Comparison of ENCODE assay signal across 9 cellular contexts in genomic region chr17:40561294-40561870, GRCh38. TPM values are rescaled to one million over a fixed set of nuclear protein-coding genes. Genes with fewer than 3 reads are reported as not detected.
A peak's percentile ranks its signal among the peaks of the same experiment; 100 is the strongest.
DNase-seq lines count a peak whose midpoint lies in the region; ATAC-seq, FAIRE-seq and TF ChIP-seq lines count a peak whose summit lies in the region.
"Had no signal": no experiment of that assay in that cellular context is flagged by ENCODE, and none has a peak within 500 bp of the region (broad histone marks: within the 10 kb centered on the region; RNA-seq: fewer than 3 reads in every experiment).

No MANE protein-coding gene starts in this region.

- H3K4me3 Mint-ChIP-seq in CD4-positive, CD25-positive, alpha-beta regulatory T cell, result peak overlapping the region; percentile 91 to 95 (median 94)

- no peak for TF ChIP-seq RAD21 in K562 (CRISPR knock-in tag; conservative IDR thresholded peaks at IDR 0.05 in 1 of 2, IDR thresholded peaks at IDR 0.05 in 1 of 2)

- H3K36me3 Mint-ChIP-seq in CD4-positive, CD25-positive, alpha-beta regulatory T cell, result peaks cover 69% of the 10 kb centered on the region

- no TSS peak for BruUV-seq in K562 (replicated peaks; lab: Mats Ljungman, UMichigan)

- no peaks in the 10 kb centered on the region for H3K9me3 ChIP-seq in CD4-positive, CD25-positive, alpha-beta regulatory T cell (ENCODE audit: control insufficient read depth in 2 of 2, low read length in 2 of 2)
- H3K9me3 ChIP-seq in K562 (replicated peaks; ENCODE audit: control insufficient read depth, insufficient read depth, low read depth, low read length), result no peaks in the 10 kb centered on the region

- peaks cover 44% of the 10 kb centered on the region for H3K36me3 ChIP-seq in CD4-positive, CD25-positive, alpha-beta regulatory T cell (ENCODE audit: control insufficient read depth, insufficient read depth, low read length)
- H3K36me3 ChIP-seq in K562 (ENCODE audit: control insufficient read depth, insufficient read depth, low read length), result no peaks in the 10 kb centered on the region

- peak overlapping the region; percentile 94 to 100 (median 97) for H3K27ac Mint-ChIP-seq in CD4-positive, CD25-positive, alpha-beta regulatory T cell

- TF ChIP-seq CTCF in K562 (IDR thresholded peaks at IDR 0.05 in 2 of 3, conservative IDR thresholded peaks at IDR 0.05 in 1 of 3; ENCODE audit: insufficient read depth in 2 of 3, low read depth in 1 of 3, low read length in 3 of 3), result no peak

- POLR2A ChIA-PET in K562 (lab: Yijun Ruan, JAX), result interaction anchor here (0.6 to 1.2 kb wide), 4 partner anchors 17 to 1719 kb away, joined by 3 to 4 read pairs (median 4); no protein-coding TSS in a partner anchor

- no peaks in the 10 kb centered on the region for H3K27me3 Mint-ChIP-seq in CD4-positive, CD25-positive, alpha-beta regulatory T cell

- intact Hi-C loops in K562 (cut with micrococcal nuclease), result loop anchor here (2.0 kb wide), 1 partner anchor 25 kb away; no protein-coding TSS in a partner anchor

- no peaks in the 10 kb centered on the region for H3K79me2 ChIP-seq in K562 (ENCODE audit: control insufficient read depth, insufficient read depth, low read length)

- ATAC-seq in CD4-positive, CD25-positive, alpha-beta regulatory T cell (ENCODE audit: low read depth in 2 of 2), result no peak
- ATAC-seq in GM19397 (IDR thresholded peaks at IDR 0.05; ENCODE audit: unreplicated experiment), result peak; percentile 16
- ATAC-seq in HG03175 (IDR thresholded peaks at IDR 0.05; ENCODE audit: unreplicated experiment), result peak; percentile 21
- no peak for ATAC-seq in K562

- H3K4me3 ChIP-seq in CD4-positive, CD25-positive, alpha-beta regulatory T cell (ENCODE audit: low read depth, low read length), result peak overlapping the region; percentile 98
- peak overlapping the region; percentile 26; the same call in 1 of the 2 replicates for H3K4me3 ChIP-seq in K562

- peak overlapping the region; percentile 95 for H3K27ac ChIP-seq in CD4-positive, CD25-positive, alpha-beta regulatory T cell (ENCODE audit: insufficient read depth, low read length, poor library complexity, severe bottlenecking)
- peak overlapping the region; percentile 30; the same call in 2 of the 3 replicates for H3K27ac ChIP-seq in K562 (ENCODE audit: extremely low read depth, low read depth, low read length)
- H3K27ac ChIP-seq in substantia nigra (ENCODE audit: low read depth, low read length, poor library complexity, severe bottlenecking), result no peak overlapping the region

- 25% methylated on average over 3 of the region's 3 CpGs for WGBS in K562 (ENCODE audit: insufficient coverage, low coverage, missing lambda C conversion rate)

- H3K4me1 Mint-ChIP-seq in CD4-positive, CD25-positive, alpha-beta regulatory T cell, result peaks cover 0 to 89% (median 43%) of the 10 kb centered on the region in 4 donors

- H2AFZ ChIP-seq in K562 (ENCODE audit: low read depth, low read length), result peak overlapping the region; percentile 77

- FAIRE-seq in K562 (lab: Jason Lieb, UNC), result no peak

- CTCF ChIA-PET in K562 (lab: Yijun Ruan, JAX; ENCODE audit: low intra/inter-chr PET ratio), result interaction anchor here (0.7 to 2.3 kb wide), 5 partner anchors 118 to 203 kb away, joined by 3 to 26 read pairs (median 5); partner anchors contain the start of gene IGFBP4

- H4K20me1 ChIP-seq in K562 (replicated peaks; ENCODE audit: control insufficient read depth, insufficient read depth, low read length), result no peaks in the 10 kb centered on the region

- H3K27me3 ChIP-seq in CD4-positive, CD25-positive, alpha-beta regulatory T cell (ENCODE audit: control insufficient read depth, insufficient read depth, low read length), result no peaks in the 10 kb centered on the region
- peaks cover 5 to 16% of the 10 kb centered on the region in 2 experiments; a peak in 2 of 5 replicates for H3K27me3 ChIP-seq in K562 (ENCODE audit: control insufficient read depth in 2 of 2, insufficient read depth in 2 of 2, low read length in 2 of 2)

- H3K9me1 ChIP-seq in K562 (ENCODE audit: control insufficient read depth, insufficient read depth, low read length), result no peaks in the 10 kb centered on the region

- in situ Hi-C loops in K562 (cut with MboI), result no loop called here

- peaks cover 0 to 2% (median 0%) of the 10 kb centered on the region in 7 donors for H3K9me3 Mint-ChIP-seq in CD4-positive, CD25-positive, alpha-beta regulatory T cell

- DNase-seq in CD4-positive, CD25-positive, alpha-beta regulatory T cell, result no peak
- no peak for DNase-seq in K562 (ENCODE audit: extremely low read depth in 1 of 4, low spot score in 3 of 4)
- no peak for DNase-seq in stimulated activated CD4-positive, alpha-beta T cell treated with anti-CD3 and anti-CD28 coated beads, Interleukin-2, amount 100 ng/mL, for 24 hours
- DNase-seq in dedifferentiated amniotic fluid mesenchymal stem cell (ENCODE audit: extremely low spot score), result no peak
- DNase-seq in substantia nigra (lab: John Stamatoyannopoulos, UW), result no peak
- no peak for DNase-seq in epidermal melanocyte (ENCODE audit: insufficient read length, low spot score)

- TF ChIP-seq EP300 in K562 (IDR thresholded peaks at IDR 0.05; ENCODE audit: low read length), result no peak

- H3K9ac ChIP-seq in K562 (ENCODE audit: insufficient read depth in 1 of 2, low read depth in 2 of 2, low read length in 2 of 2), result peak overlapping the region in 1 of 2 experiments; percentile 88; a peak in 1 of 4 replicates

- TF ChIP-seq POLR2A in K562 (conservative IDR thresholded peaks at IDR 0.05), result no peak

- H3K4me2 ChIP-seq in K562 (ENCODE audit: insufficient read depth, low read length), result peak overlapping the region; percentile 75

- peaks cover 88% of the 10 kb centered on the region for H3K4me1 ChIP-seq in CD4-positive, CD25-positive, alpha-beta regulatory T cell (ENCODE audit: control insufficient read depth, insufficient read depth, low read length, poor library complexity, severe bottlenecking)
- peaks cover 33 to 37% of the 10 kb centered on the region in 2 experiments for H3K4me1 ChIP-seq in K562 (replicated peaks in 1 of 2; ENCODE audit: control insufficient read depth in 2 of 2, insufficient read depth in 2 of 2, low read length in 2 of 2)

TF ChIP-seq in K562, 482 proteins besides CTCF, POLR2A, EP300 and RAD21:
- TF ChIP-seq RBM14 (IDR thresholded peaks at IDR 0.05; ENCODE audit: borderline replicate concordance, insufficient read depth, low read depth, low read length), result no peak
- TF ChIP-seq ZNF431 (CRISPR knock-in tag; IDR thresholded peaks at IDR 0.05), result no peak
- no peak for TF ChIP-seq CBX1 (IDR thresholded peaks at IDR 0.05; ENCODE audit: low read depth)
- no peak for TF ChIP-seq HBP1 (CRISPR knock-in tag; IDR thresholded peaks at IDR 0.05)
- no peak for TF ChIP-seq TEAD2 (tag; IDR thresholded peaks at IDR 0.05)

RNA-seq across cellular contexts. Expression of gene CCR7, which starts 3.9 kb away (rescaled TPM):
- 192 TPM for total RNA-seq in CD4-positive, CD25-positive, alpha-beta regulatory T cell
- 100 to 1,000 TPM; 351 to 828 (median 609) TPM for polyA plus RNA-seq in CD4-positive, CD25-positive, alpha-beta regulatory T cell
- 0.62 and 2.8 TPM in 2 replicates for total RNA-seq in K562 (2011; cell fraction: chromatin; rRNA removed; ENCODE audit: low replicate concordance)
- total RNA-seq in K562 (2011; cell fraction: nucleolus; rRNA removed), result 1.6 and 2.2 TPM in 2 replicates
- 1.1 and 1.2 TPM in 2 replicates for total RNA-seq in K562 (2011; cell fraction: nucleoplasm; rRNA removed)
- total RNA-seq in K562 (2014; rRNA removed) (0.14 and 0.33 TPM in 2 replicates), K562 (2014; rRNA removed; fragmentation: Illumina TruSeq; extraction: Trizol) (0.13 and 0.22 TPM in 2 replicates), K562 (2015; rRNA removed; fragmentation: Illumina TruSeq; extraction: Trizol) (0.30 and 0.51 TPM in 2 replicates), K562 (2021) (1.1 and 1.3 TPM in 2 replicates)
- polyA plus RNA-seq in K562 (2011; rRNA removed) (0.46 and 1.4 TPM in 2 replicates), K562 (2014; fragmentation: Illumina TruSeq; extraction: Trizol) (0.48 and 0.73 TPM in 2 replicates), K562 (2014; fragmentation: Nextera tagmentation; extraction: Ambion mirVana) (1 to 10 TPM in 1 of 2 experiments, under 1 TPM in 1; 0.58 to 1.0 TPM), K562 (2014; rRNA removed) (0.32 and 0.56 TPM in 2 replicates)
- polyA plus RNA-seq in K562 (2011; cell fraction: cytosol; rRNA removed), result 0.83 and 6.2 TPM in 2 replicates
- 0.28 and 2.5 TPM in 2 replicates for polyA plus RNA-seq in K562 (2011; cell fraction: nucleus; rRNA removed)
- 0.48 and 2.1 TPM in 2 replicates for polyA plus RNA-seq in K562 (2012)
- polyA minus RNA-seq in K562 (2011; rRNA and poly(A)+ RNA removed), result 1.1 and 4.7 TPM in 2 replicates
- polyA minus RNA-seq in K562 (2011; cell fraction: cytosol; rRNA and poly(A)+ RNA removed), result 1.3 TPM in 1 of 2 replicates, not detected in the other
- 0.67 and 1.5 TPM in 2 replicates for polyA minus RNA-seq in K562 (2011; cell fraction: nucleus; rRNA and poly(A)+ RNA removed)
- total RNA-seq: LHCN-M2 had no signal

RNA-seq across cellular contexts. Expression of gene TNS4, which starts 60.0 kb away (rescaled TPM):
- 1.1 TPM for total RNA-seq in CD4-positive, CD25-positive, alpha-beta regulatory T cell
- polyA plus RNA-seq in CD4-positive, CD25-positive, alpha-beta regulatory T cell, result under 1 TPM in 1 of 4 donors, not detected in 3; 0.16 TPM
- total RNA-seq in K562 (2011; cell fraction: chromatin; rRNA removed; ENCODE audit: low replicate concordance), result 2.1 and 5.8 TPM in 2 replicates
- total RNA-seq in K562 (2011; cell fraction: nucleolus; rRNA removed), result 1.4 and 1.7 TPM in 2 replicates
- total RNA-seq in K562 (2011; cell fraction: nucleoplasm; rRNA removed), result 2.7 and 2.8 TPM in 2 replicates
- total RNA-seq in K562 (2014; rRNA removed), result 0.18 and 0.24 TPM in 2 replicates
- total RNA-seq in K562 (2014; rRNA removed; fragmentation: Illumina TruSeq; extraction: Trizol), result 0.06 and 0.11 TPM in 2 replicates
- total RNA-seq in K562 (2015; rRNA removed; fragmentation: Illumina TruSeq; extraction: Trizol), result not detected in 2 replicates
- total RNA-seq in K562 (2021), result 0.73 and 0.78 TPM in 2 replicates
- polyA plus RNA-seq in K562 (2011; rRNA removed), result 0.15 and 0.53 TPM in 2 replicates
- 0.09 and 0.89 TPM in 2 replicates for polyA plus RNA-seq in K562 (2011; cell fraction: cytosol; rRNA removed)
- 0.38 and 4.1 TPM in 2 replicates for polyA plus RNA-seq in K562 (2011; cell fraction: nucleus; rRNA removed)
- polyA plus RNA-seq in K562 (2012), result 0.49 and 1.4 TPM in 2 replicates
- polyA plus RNA-seq in K562 (2014; fragmentation: Illumina TruSeq; extraction: Trizol), result 0.54 and 0.61 TPM in 2 replicates
- under 1 TPM; 0.04 to 0.07 TPM for polyA plus RNA-seq in K562 (2014; fragmentation: Nextera tagmentation; extraction: Ambion mirVana)
- 0.29 and 0.40 TPM in 2 replicates for polyA plus RNA-seq in K562 (2014; rRNA removed)
- 1.1 TPM in 1 of 2 replicates, not detected in the other for polyA minus RNA-seq in K562 (2011; rRNA and poly(A)+ RNA removed)
- polyA minus RNA-seq in K562 (2011; cell fraction: cytosol; rRNA and poly(A)+ RNA removed), result 1.1 TPM in 1 of 2 replicates, not detected in the other
- 0.22 and 2.7 TPM in 2 replicates for polyA minus RNA-seq in K562 (2011; cell fraction: nucleus; rRNA and poly(A)+ RNA removed)
- total RNA-seq: LHCN-M2 had no signal

Comparison
In these comparisons a context has a peak if more than half of its experiments do, and no peak if none do; other contexts are left out.
1. ATAC-seq: peak in GM19397 (single experiment) and HG03175 (single experiment); none in CD4-positive, CD25-positive, alpha-beta regulatory T cell (0 of 2) and K562 (single experiment).
2. RNA of gene CCR7, which starts 3.9 kb away (total RNA-seq): 192 TPM in CD4-positive, CD25-positive, alpha-beta regulatory T cell (single experiment); 0.13 to 2.8 TPM in K562; every median in the first group is over 10 times any median in the second.